In genomic region chr11:64407221-64407620, GRCh38 we compare ENCODE assay signal across 23 cellular contexts. TPM values are rescaled to one million over a fixed set of nuclear protein-coding genes. Genes with fewer than 3 reads are reported as not detected.
A peak's percentile ranks its signal among the peaks of the same experiment; 100 is the strongest.
DNase-seq lines count a peak whose midpoint lies in the region; ATAC-seq, FAIRE-seq and TF ChIP-seq lines count a peak whose summit lies in the region.
"Had no signal": no experiment of that assay in that cellular context is flagged by ENCODE, and none has a peak within 500 bp of the region (broad histone marks: within the 10 kb centered on the region; RNA-seq: fewer than 3 reads in every experiment).

No MANE protein-coding gene starts in this region.

- TF ChIP-seq POLR2A in H1 (IDR thresholded peaks at IDR 0.05; ENCODE audit: control extremely low read depth in 1 of 2, low read depth in 2 of 2, low read length in 2 of 2) = no peak

- H2BK5ac ChIP-seq in H1 (ENCODE audit: low read depth, low read length) = 0 out of 2 replicates have a peak overlapping the region, but pooled peaks have one; percentile 80

- H2BK15ac ChIP-seq in H1 (ENCODE audit: low read length) = no peak overlapping the region

- no peak for FAIRE-seq in H1 (lab: Jason Lieb, UNC)
- FAIRE-seq: G401.6, H54 had no signal

- 0 out of 2 replicates have a peak overlapping the region, but pooled peaks have one; percentile 96 for H2BK12ac ChIP-seq in H1 (ENCODE audit: low read depth, low read length)

- in situ Hi-C loops in G401 (cut with HindIII; ENCODE audit: low sequenced_read_pairs) (no loop called here), GM23248 (cut with MboI) (no loop called here)

- H3K27ac Mint-ChIP-seq in mesothelial cell of epicardium = peak overlapping the region; percentile 36
- peak overlapping the region; percentile 9 for H3K27ac Mint-ChIP-seq in type B pancreatic cell
- H3K27ac Mint-ChIP-seq in activated CD4-positive, alpha-beta memory T cell treated with anti-CD3 and anti-CD28 coated beads for 36 hours = no peak overlapping the region
- H3K27ac Mint-ChIP-seq: CD8-positive, alpha-beta memory T cell; T-cell had no signal

- no peak overlapping the region for H2BK120ac ChIP-seq in H1 (replicated peaks; ENCODE audit: low read depth, low read length)

- H3K4me3 ChIP-seq in H1 (ENCODE audit: extremely low read depth in 1 of 4, insufficient read depth in 2 of 4, low read depth in 3 of 4, low read length in 4 of 4) = no peak overlapping the region
- no peak overlapping the region for H3K4me3 ChIP-seq in GM23248
- H3K4me3 ChIP-seq: PC-9, SJSA1 had no signal

- H3K9me3 ChIP-seq in H1 (ENCODE audit: insufficient read depth in 2 of 2, low read depth in 1 of 2, low read length in 1 of 2) (no peaks in the 10 kb centered on the region), GM23248 (ENCODE audit: low read depth) (no peaks in the 10 kb centered on the region)
- H3K9me3 ChIP-seq: SJSA1 had no signal

- no peak overlapping the region for H3K4me2 ChIP-seq in H1 (ENCODE audit: insufficient read depth in 1 of 2, low read depth in 2 of 2, low read length in 2 of 2)
- no peak overlapping the region for H3K4me2 ChIP-seq in GM23248 (ENCODE audit: unreplicated experiment)
- H3K4me2 ChIP-seq: PC-9 had no signal

- H3K4me1 ChIP-seq in H1 (replicated peaks in 1 of 4; ENCODE audit: control insufficient read depth in 3 of 4, insufficient read depth in 4 of 4, low read length in 3 of 4) (peaks cover 0 to 5% (median 1%) of the 10 kb centered on the region in 4 experiments; a peak in 4 of 7 replicates), GM23248 (ENCODE audit: insufficient read depth) (no peaks in the 10 kb centered on the region)
- H3K4me1 ChIP-seq: SJSA1 had no signal

- intact Hi-C loops in activated CD4-positive, alpha-beta memory T cell treated with anti-CD3 and anti-CD28 coated beads for 36 hours (cut with micrococcal nuclease) = no loop called here

- H3K27me3 ChIP-seq in H1 (replicated peaks in 1 of 4; ENCODE audit: control insufficient read depth in 3 of 4, extremely low read depth in 1 of 4, insufficient read depth in 3 of 4, low read length in 3 of 4) (peaks cover 0 to 8% (median 2%) of the 10 kb centered on the region in 4 experiments; a peak in 4 of 7 replicates), GM23248 (replicated peaks; ENCODE audit: insufficient read depth) (peaks cover 31% of the 10 kb centered on the region)

- H3K79me2 ChIP-seq in H1 (ENCODE audit: control insufficient read depth in 1 of 2, insufficient read depth in 2 of 2, low read length in 2 of 2) (no peaks in the 10 kb centered on the region), GM23248 (ENCODE audit: insufficient read depth) (no peaks in the 10 kb centered on the region)

- H3K9me2 ChIP-seq in GM23248 (ENCODE audit: insufficient read depth) = no peaks in the 10 kb centered on the region

- H2BK20ac ChIP-seq in H1 (ENCODE audit: low read length) = no peak overlapping the region

- H3K14ac ChIP-seq in H1 (ENCODE audit: insufficient read length) = no peak overlapping the region

- H3K36me3 ChIP-seq in H1 (ENCODE audit: control insufficient read depth in 2 of 4, insufficient read depth in 4 of 4, low read length in 3 of 4) = no peaks in the 10 kb centered on the region
- H3K36me3 ChIP-seq in GM23248 (ENCODE audit: low read depth) = no peaks in the 10 kb centered on the region
- H3K36me3 ChIP-seq: SJSA1 had no signal

- CTCF ChIA-PET in H1 (lab: Charles Lee; ENCODE audit: partially characterized antibody) = interaction anchor here (0.6 to 4.8 kb wide), 11 partner anchors 11 to 282 kb away, joined by 3 to 36 read pairs (median 5); partner anchors contain the start of gene ESRRA
- CTCF ChIA-PET in activated CD4-positive, alpha-beta memory T cell treated with anti-CD3 and anti-CD28 coated beads for 36 hours (lab: Charles Lee) = interaction anchor here (3.2 kb wide), 1 partner anchor 42 kb away, joined by 12 read pairs; no protein-coding TSS in a partner anchor

- H3K27me3 Mint-ChIP-seq in mesothelial cell of epicardium (ENCODE audit: low read depth) (no peaks in the 10 kb centered on the region), type B pancreatic cell (no peaks in the 10 kb centered on the region)
- H3K27me3 Mint-ChIP-seq in activated CD4-positive, alpha-beta memory T cell treated with anti-CD3 and anti-CD28 coated beads for 36 hours = peaks cover 8% of the 10 kb centered on the region

- POLR2A ChIA-PET in H1 (lab: Charles Lee; ENCODE audit: partially characterized antibody) = no interaction called here
- POLR2A ChIA-PET in activated CD4-positive, alpha-beta memory T cell treated with anti-CD3 and anti-CD28 coated beads for 36 hours (lab: Charles Lee) = interaction anchor here (1.2 kb wide), 1 partner anchor 14 kb away, joined by 3 read pairs; no protein-coding TSS in a partner anchor

- peak overlapping the region; percentile 56 for H4K91ac ChIP-seq in H1 (replicated peaks; ENCODE audit: insufficient read length, low read length)

- no peak overlapping the region for H3K4me3 Mint-ChIP-seq in mesothelial cell of epicardium
- H3K4me3 Mint-ChIP-seq in type B pancreatic cell = no peak overlapping the region
- no peak overlapping the region for H3K4me3 Mint-ChIP-seq in activated CD4-positive, alpha-beta memory T cell treated with anti-CD3 and anti-CD28 coated beads for 36 hours
- H3K4me3 Mint-ChIP-seq: CD14-positive monocyte; CD8-positive, alpha-beta memory T cell; T-cell had no signal

- H3F3A ChIP-seq in GM23248 (ENCODE audit: insufficient read depth) = no peaks in the 10 kb centered on the region

- no peak overlapping the region for H4K8ac ChIP-seq in H1 (ENCODE audit: extremely low read depth, insufficient read depth, low read length)

- no peak overlapping the region for H2AFZ ChIP-seq in H1 (ENCODE audit: low read length)
- H2AFZ ChIP-seq in GM23248 = no peak overlapping the region
- H2AFZ ChIP-seq: PC-9 had no signal

- H4K20me1 ChIP-seq in H1 (replicated peaks in 1 of 2; ENCODE audit: control insufficient read depth in 1 of 2, insufficient read depth in 2 of 2, low read length in 2 of 2) (peaks cover 0 to 2% of the 10 kb centered on the region in 2 experiments), GM23248 (ENCODE audit: insufficient read depth) (no peaks in the 10 kb centered on the region)

- no peak overlapping the region for H3K23ac ChIP-seq in H1 (ENCODE audit: insufficient read length)

- H2AK5ac ChIP-seq in H1 (ENCODE audit: low read depth, low read length) = no peak overlapping the region; the same call in 1 of the 2 replicates

- WGBS in H1 (ENCODE audit: extremely low coverage in 1 of 2, insufficient coverage in 1 of 2, insufficient read length in 1 of 2, insufficient replicate concordance in 2 of 2, low coverage in 1 of 2, low lambda C conversion rate in 2 of 2, missing lambda C conversion rate in 1 of 2), 2 experiments = 78% methylated on average over 11 of the region's 11 CpGs; no CpG with 5 or more reads in 1 of the 2 experiments
- 67 to 70% methylated on average over 11 of the region's 11 CpGs for WGBS in GM23248 (ENCODE audit: low coverage in 1 of 2, low lambda C conversion rate in 2 of 2, missing lambda C conversion rate in 2 of 2), 2 experiments

- no peak for TF ChIP-seq RAD21 in H1 (IDR thresholded peaks at IDR 0.05 in 1 of 2, conservative IDR thresholded peaks at IDR 0.05 in 1 of 2; ENCODE audit: low read depth in 2 of 2, low read length in 2 of 2)

- peaks cover 4% of the 10 kb centered on the region; the same call in 1 of the 2 replicates for H3K23me2 ChIP-seq in H1 (ENCODE audit: low read depth, low read length)

- no peak for TF ChIP-seq EP300 in H1 (IDR thresholded peaks at IDR 0.05; ENCODE audit: borderline replicate concordance in 1 of 2, low read depth in 2 of 2, low read length in 2 of 2)

- H3K36me3 Mint-ChIP-seq in mesothelial cell of epicardium (peaks cover 4% of the 10 kb centered on the region), type B pancreatic cell (no peaks in the 10 kb centered on the region)
- H3K36me3 Mint-ChIP-seq in activated CD4-positive, alpha-beta memory T cell treated with anti-CD3 and anti-CD28 coated beads for 36 hours = no peaks in the 10 kb centered on the region
- H3K36me3 Mint-ChIP-seq: T-cell had no signal

- no peak for ATAC-seq in HG02588 (IDR thresholded peaks at IDR 0.05; ENCODE audit: unreplicated experiment)
- ATAC-seq: Right ventricle myocardium inferior, T-cell had no signal

- H3K4ac ChIP-seq in H1 (replicated peaks; ENCODE audit: insufficient read length, low read depth, low read length) = no peak overlapping the region

- no peak for TF ChIP-seq CTCF in H1 (IDR thresholded peaks at IDR 0.05; ENCODE audit: control extremely low read depth in 1 of 3, insufficient read depth in 1 of 3, low read depth in 1 of 3, low read length in 3 of 3)
- TF ChIP-seq CTCF in mesothelial cell of epicardium (IDR thresholded peaks at IDR 0.05; ENCODE audit: unreplicated experiment) = no peak
- TF ChIP-seq CTCF in type B pancreatic cell (conservative IDR thresholded peaks at IDR 0.05) = no peak

- H3K4me1 Mint-ChIP-seq in mesothelial cell of epicardium (peaks cover 47% of the 10 kb centered on the region), type B pancreatic cell (ENCODE audit: unreplicated experiment) (peaks cover 35% of the 10 kb centered on the region)
- H3K4me1 Mint-ChIP-seq in activated CD4-positive, alpha-beta memory T cell treated with anti-CD3 and anti-CD28 coated beads for 36 hours (ENCODE audit: low read depth) = no peaks in the 10 kb centered on the region
- H3K4me1 Mint-ChIP-seq: CD8-positive, alpha-beta memory T cell had no signal

- H3K9me3 Mint-ChIP-seq in mesothelial cell of epicardium (peaks cover 15% of the 10 kb centered on the region), type B pancreatic cell (peaks cover 4% of the 10 kb centered on the region)
- H3K9me3 Mint-ChIP-seq in activated CD4-positive, alpha-beta memory T cell treated with anti-CD3 and anti-CD28 coated beads for 36 hours = no peaks in the 10 kb centered on the region

- H3K27ac ChIP-seq in H1 (ENCODE audit: low read depth, low read length) (no peak overlapping the region), GM23248 (no peak overlapping the region)
- H3K27ac ChIP-seq: PC-9, SJSA1 had no signal

- no peak overlapping the region for H3K18ac ChIP-seq in H1 (ENCODE audit: extremely low read depth, low read length)

- H3K9ac ChIP-seq in H1 (replicated peaks in 1 of 4; ENCODE audit: extremely low read depth in 1 of 4, low read depth in 3 of 4, low read length in 3 of 4) = no peak overlapping the region
- H3K9ac ChIP-seq in GM23248 = no peak overlapping the region

- no peak overlapping the region for H3K56ac ChIP-seq in H1 (replicated peaks; ENCODE audit: insufficient read length, low read depth, low read length)

- no peak overlapping the region for H4K5ac ChIP-seq in H1 (ENCODE audit: insufficient read length, low read depth, low read length)

- H3K79me1 ChIP-seq in H1 (ENCODE audit: low read depth, low read length) = no peaks in the 10 kb centered on the region

- peak; percentile 57 for DNase-seq in G401 (ENCODE audit: low spot score)
- no peak for DNase-seq in H1 (ENCODE audit: low read depth in 1 of 2, low spot score in 2 of 2)
- no peak for DNase-seq in mesothelial cell of epicardium (ENCODE audit: low spot score in 2 of 2, unreplicated experiment in 2 of 2)
- no peak for DNase-seq in type B pancreatic cell (ENCODE audit: extremely low spot score, unreplicated experiment)
- DNase-seq in activated CD4-positive, alpha-beta memory T cell treated with anti-CD3 and anti-CD28 coated beads for 36 hours = no peak
- no peak for DNase-seq in GM23248
- DNase-seq: Calu3; CD8-positive, alpha-beta memory T cell; DMS153; KBM-7; NCI-H2029; NCI-H446; NCI-H526; NCI-H82; NK-92 treated with Interleukin-12 subunit alpha and Interleukin-12 subunit beta, amount 100 ng/mL, for 24 hours; T-cell had no signal

RNA-seq across cellular contexts. Expression of gene RPS6KA4, which starts 48.3 kb away (rescaled TPM):
- 113 and 126 TPM in 2 replicates for total RNA-seq in G401 (2014; rRNA removed; shearing (Covaris generic))
- 12.6 and 13.2 TPM in 2 replicates for total RNA-seq in H1 (2021; fragmentation: NEBNext Ultra II Directional; extraction: Animal tissue kit (Norgen Biotek cat#: 25700))
- 8.2 and 12.1 TPM in 2 replicates for polyA plus RNA-seq in H1 (2011; rRNA removed)
- 11.5 TPM for polyA plus RNA-seq in H1 (2011; cell fraction: cytosol; rRNA removed)
- 27.8 TPM for polyA plus RNA-seq in H1 (2011; cell fraction: nucleus; rRNA removed)
- 8.5 to 14.4 TPM (median 12.2 TPM) in 4 replicates for polyA plus RNA-seq in H1 (2012, experiment 1 of 2)
- 7.6 TPM for polyA plus RNA-seq in H1 (2012, experiment 2 of 2)
- polyA plus RNA-seq in H1 (2013, experiment 1 of 2) = 5.0 TPM
- polyA plus RNA-seq in H1 (2013, experiment 2 of 2) = 5.5 TPM
- 8.6 and 9.0 TPM in 2 replicates for polyA minus RNA-seq in H1 (2011; rRNA and poly(A)+ RNA removed)
- 12.0 TPM for polyA minus RNA-seq in H1 (2011; cell fraction: cytosol; rRNA and poly(A)+ RNA removed)
- 17.0 TPM for polyA minus RNA-seq in H1 (2011; cell fraction: nucleus; rRNA and poly(A)+ RNA removed)
- total RNA-seq in mesothelial cell of epicardium = 27.6 to 30.1 TPM (median 30.1 TPM) in 3 replicates
- total RNA-seq in type B pancreatic cell (ENCODE audit: low replicate concordance) = 26.4 and 49.8 TPM in 2 replicates
- total RNA-seq in activated CD4-positive, alpha-beta memory T cell treated with anti-CD3 and anti-CD28 coated beads for 36 hours = 10 to 100 TPM; 31.4 to 34.3 TPM
- total RNA-seq in GM23248 (2014; rRNA removed; shearing (Covaris generic)) = 61.0 and 81.8 TPM in 2 replicates
- 12.2 and 13.6 TPM in 2 replicates for polyA plus RNA-seq in GM23248 (2016; fragmentation: Nextera tagmentation; extraction: Ambion mirVana)
